In genomic region chr1:214801191-214801590, GRCh38 we compare ENCODE assay signal across 16 cellular contexts.
"Had no signal": no experiment of that assay in that cellular context is flagged by ENCODE, and none has a peak within 500 bp of the region (broad histone marks: within the 10 kb centered on the region; RNA-seq: fewer than 3 reads in every experiment).

No MANE protein-coding gene starts in this region.

- H3K4me1 ChIP-seq: colonic mucosa, lower lobe of right lung, pancreas, thyroid gland had no signal

- H3K27ac ChIP-seq: colonic mucosa, lower lobe of right lung, pancreas, thyroid gland had no signal

- H3K36me3 ChIP-seq: colonic mucosa, lower lobe of right lung, pancreas, thyroid gland had no signal

- FAIRE-seq: pancreas had no signal

- DNase-seq: activated B cell treated with CpG ODN at 0.5 μM for 24 hours; activated CD4-positive, alpha-beta T cell treated with anti-CD3 and anti-CD28 coated beads for 4 hours; activated CD8-positive, alpha-beta T cell treated with anti-CD3 and anti-CD28 coated beads for 36 hours; activated naive CD4-positive, alpha-beta T cell treated with Interleukin-2 at 50 U/mL for 16 hours; activated naive CD8-positive, alpha-beta T cell treated with anti-CD3 and anti-CD28 coated beads, Interleukin-2, amount 10 ng/mL, durations not matched to agents 7 days and 5 days; activated T-cell treated with anti-CD3 and anti-CD28 coated beads, Interleukin-2, amount 50 U/mL, for 24 hours; amygdala; colonic mucosa; hypothalamus; islet precursor cell; lower lobe of right lung; natural killer cell; pancreas; stimulated activated naive CD4-positive, alpha-beta T cell treated with Interleukin-2 at 50 U/mL for 16 hours; thyroid gland had no signal

- H3K9me3 ChIP-seq: colonic mucosa, lower lobe of right lung, pancreas, thyroid gland had no signal

- H3K4me3 ChIP-seq: colonic mucosa, lower lobe of right lung, pancreas, thyroid gland had no signal

- ATAC-seq: activated CD8-positive, alpha-beta T cell treated with anti-CD3 and anti-CD28 coated beads for 36 hours; esophagus mucosa; lower lobe of right lung; natural killer cell; pancreas had no signal

- H3K27me3 ChIP-seq: colonic mucosa, pancreas, thyroid gland had no signal
